15 cellular contexts compared by ENCODE assay signal in genomic region chrX:38112566-38112965, GRCh38.
DNase-seq lines count a peak whose midpoint lies in the region; ATAC-seq and TF ChIP-seq lines count a peak whose summit lies in the region.
"Had no signal": no experiment of that assay in that cellular context is flagged by ENCODE, and none has a peak within 500 bp of the region (broad histone marks: within the 10 kb centered on the region; RNA-seq: fewer than 3 reads in every experiment).

No MANE protein-coding gene starts in this region.

- DNase-seq in MM.1S (peak; percentile 67), SHP77 treated with DMSO at 0.1 percent for 48 hours (lab: John Stamatoyannopoulos, UW) (peak; percentile 66), suprapubic skin (ENCODE audit: low spot score in 2 of 2) (no peak), NOMO-1 (lab: John Stamatoyannopoulos, UW; ENCODE audit: unreplicated experiment in 2 of 2) (no peak)
- no peak for DNase-seq in activated CD8-positive, alpha-beta memory T cell treated with anti-CD3 and anti-CD28 coated beads, Interleukin-2, amount 50 U/mL, for 48 hours
- DNase-seq: activated CD4-positive, alpha-beta memory T cell treated with anti-CD3 and anti-CD28 coated beads for 36 hours; activated naive CD4-positive, alpha-beta T cell; GF-D8; heart left ventricle; PC-3; tibial artery had no signal

- no peaks in the 10 kb centered on the region for H4K20me1 ChIP-seq in MM.1S (ENCODE audit: insufficient read depth, low read length)

- peak; percentile 83 for ATAC-seq in GM18870 (IDR thresholded peaks at IDR 0.05; ENCODE audit: unreplicated experiment)
- ATAC-seq in GM21825 (IDR thresholded peaks at IDR 0.05; ENCODE audit: unreplicated experiment) = peak; percentile 84
- ATAC-seq in HG02973 (IDR thresholded peaks at IDR 0.05; ENCODE audit: unreplicated experiment) = no peak
- ATAC-seq: heart left ventricle, PC-3 had no signal

- no peak for TF ChIP-seq EP300 in suprapubic skin (IDR thresholded peaks at IDR 0.05)

- H3K9ac ChIP-seq in MM.1S (ENCODE audit: low read length) = no peak overlapping the region

- H3K36me3 ChIP-seq in MM.1S (replicated peaks; ENCODE audit: insufficient read depth, low read length) (no peaks in the 10 kb centered on the region), suprapubic skin (no peaks in the 10 kb centered on the region)
- H3K36me3 ChIP-seq: heart left ventricle, tibial artery had no signal

- H3K27me3 ChIP-seq in MM.1S (replicated peaks; ENCODE audit: insufficient read depth, low read length) = no peaks in the 10 kb centered on the region
- H3K27me3 ChIP-seq in suprapubic skin = no peaks in the 10 kb centered on the region
- H3K27me3 ChIP-seq: heart left ventricle, tibial artery had no signal

- no peak for TF ChIP-seq POLR2A in suprapubic skin (IDR thresholded peaks at IDR 0.05)

- no peaks in the 10 kb centered on the region for H3K9me2 ChIP-seq in MM.1S (replicated peaks; ENCODE audit: insufficient read depth, low read length)

- TF ChIP-seq CTCF in MM.1S (IDR thresholded peaks at IDR 0.05; ENCODE audit: low read length) (no peak), suprapubic skin (IDR thresholded peaks at IDR 0.05) (no peak)

- 49% methylated on average over 4 of the region's 4 CpGs for WGBS in suprapubic skin

- no peak overlapping the region for H2AFZ ChIP-seq in MM.1S (ENCODE audit: low read length)

- peaks cover 4% of the 10 kb centered on the region; the same call in 1 of the 2 replicates for H3F3A ChIP-seq in MM.1S (ENCODE audit: insufficient read depth, low read length)

- H3K79me2 ChIP-seq in MM.1S (ENCODE audit: low read length) = no peaks in the 10 kb centered on the region

- no peak overlapping the region for H3K27ac ChIP-seq in MM.1S (ENCODE audit: low read length)
- H3K27ac ChIP-seq in suprapubic skin = no peak overlapping the region
- H3K27ac ChIP-seq: heart left ventricle, tibial artery had no signal

- 0 out of 2 replicates have a peak, but pooled peaks cover 4% of the 10 kb centered on the region for H3K4me1 ChIP-seq in MM.1S (ENCODE audit: low read length)
- H3K4me1 ChIP-seq in suprapubic skin = no peaks in the 10 kb centered on the region
- H3K4me1 ChIP-seq: heart left ventricle, tibial artery had no signal

- peak overlapping the region; percentile 37 for H3K4me2 ChIP-seq in MM.1S (ENCODE audit: low read depth, low read length)
- H3K4me2 ChIP-seq: smooth muscle cell had no signal

- no peaks in the 10 kb centered on the region for H3K9me3 ChIP-seq in MM.1S (replicated peaks; ENCODE audit: insufficient read depth, low read length)
- no peaks in the 10 kb centered on the region for H3K9me3 ChIP-seq in suprapubic skin
- H3K9me3 ChIP-seq: heart left ventricle, tibial artery had no signal

- H3K4me3 ChIP-seq in MM.1S (ENCODE audit: low read length) (no peak overlapping the region), suprapubic skin (no peak overlapping the region)
- H3K4me3 ChIP-seq: heart left ventricle, smooth muscle cell, tibial artery had no signal

Comparison
In these comparisons a context has a peak if more than half of its experiments do, and no peak if none do; other contexts are left out.
1. DNase-seq: peak in MM.1S (single experiment) and SHP77 treated with DMSO at 0.1 percent for 48 hours (single experiment); none in suprapubic skin (0 of 2), activated CD8-positive, alpha-beta memory T cell treated with anti-CD3 and anti-CD28 coated beads, Interleukin-2, amount 50 U/mL, for 48 hours (single experiment) and NOMO-1 (0 of 2).